In genomic region chr13:84588023-84588422, GRCh38 we compare ENCODE assay signal across 17 cellular contexts.
A peak's percentile ranks its signal among the peaks of the same experiment; 100 is the strongest.
DNase-seq lines count a peak whose midpoint lies in the region; ATAC-seq, FAIRE-seq and TF ChIP-seq lines count a peak whose summit lies in the region.
"Had no signal": no experiment of that assay in that cellular context is flagged by ENCODE, and none has a peak within 500 bp of the region (broad histone marks: within the 10 kb centered on the region; RNA-seq: fewer than 3 reads in every experiment).

No MANE protein-coding gene starts in this region.

- peak; percentile 55 for FAIRE-seq in islet of Langerhans (lab: Jason Lieb, UNC)
- FAIRE-seq: G401.6, GM12892, GM19239, H1 had no signal

- H3K27me3 ChIP-seq in HAP-1 (ENCODE audit: low read depth): no peaks in the 10 kb centered on the region

- no peaks in the 10 kb centered on the region for H3K36me3 ChIP-seq in HAP-1 (replicated peaks)

- intact Hi-C loops in MCF 10A (cut with micrococcal nuclease): no loop called here

- H3K4me3 ChIP-seq in HAP-1: no peak overlapping the region
- H3K4me3 ChIP-seq: GM23248 had no signal

- in situ Hi-C loops in HAP-1 (cut with MboI; ENCODE audit: low sequenced_read_pairs): no loop called here

- H3K36me3 Mint-ChIP-seq in mesothelial cell of epicardium: no peaks in the 10 kb centered on the region
- no peaks in the 10 kb centered on the region for H3K36me3 Mint-ChIP-seq in MCF 10A (ENCODE audit: insufficient read depth, unreplicated experiment)
- H3K36me3 Mint-ChIP-seq: CD4-positive, alpha-beta memory T cell had no signal

- no peak for ATAC-seq in GM18867 (IDR thresholded peaks at IDR 0.05; ENCODE audit: unreplicated experiment)

- H3K9me3 Mint-ChIP-seq in mesothelial cell of epicardium (no peaks in the 10 kb centered on the region), MCF 10A (ENCODE audit: unreplicated experiment) (no peaks in the 10 kb centered on the region)
- H3K9me3 Mint-ChIP-seq: H9 had no signal

- H3K4me1 ChIP-seq in HAP-1: no peaks in the 10 kb centered on the region
- H3K4me1 ChIP-seq: Caco-2 had no signal

- no peaks in the 10 kb centered on the region for H3K27me3 Mint-ChIP-seq in mesothelial cell of epicardium (ENCODE audit: low read depth)
- H3K27me3 Mint-ChIP-seq in MCF 10A (ENCODE audit: insufficient read depth, unreplicated experiment): no peaks in the 10 kb centered on the region
- H3K27me3 Mint-ChIP-seq: CD4-positive, alpha-beta memory T cell had no signal

- H3K27ac Mint-ChIP-seq in mesothelial cell of epicardium (peak overlapping the region; percentile 56), MCF 10A (ENCODE audit: low read depth, unreplicated experiment) (no peak overlapping the region)
- H3K27ac Mint-ChIP-seq: CD4-positive, alpha-beta memory T cell; H9 had no signal

- POLR2A ChIA-PET in HEK293T (lab: Yijun Ruan, JAX) (no interaction called here), MCF 10A (lab: Yijun Ruan, JAX) (no interaction called here)

- DNase-seq in HEK293T (ENCODE audit: extremely low spot score) (no peak), mesothelial cell of epicardium (ENCODE audit: low spot score in 2 of 2, unreplicated experiment in 2 of 2) (no peak), MCF 10A (ENCODE audit: unreplicated experiment) (no peak), HAP-1 (ENCODE audit: low spot score in 2 of 2) (no peak)
- DNase-seq: C1 segment of cervical spinal cord; Caco-2; CD4-positive, alpha-beta memory T cell; DMS153; DND-41; GM23248; H9 had no signal

- no peaks in the 10 kb centered on the region for H3K9me3 ChIP-seq in HAP-1
- H3K9me3 ChIP-seq: Caco-2 had no signal

- H3K4me3 Mint-ChIP-seq in mesothelial cell of epicardium (no peak overlapping the region), MCF 10A (ENCODE audit: unreplicated experiment) (no peak overlapping the region)
- H3K4me3 Mint-ChIP-seq: CD4-positive, alpha-beta memory T cell; H9 had no signal

- CTCF ChIA-PET in HEK293T (lab: Yijun Ruan, JAX) (no interaction called here), MCF 10A (lab: Yijun Ruan, JAX) (no interaction called here)

- TF ChIP-seq CTCF in mesothelial cell of epicardium (IDR thresholded peaks at IDR 0.05; ENCODE audit: unreplicated experiment) (no peak), MCF 10A (IDR thresholded peaks at IDR 0.05; ENCODE audit: unreplicated experiment) (no peak)

- no TSS peak for BruUV-seq in MCF 10A (replicated peaks; lab: Mats Ljungman, UMichigan)

- H3K4me1 Mint-ChIP-seq in mesothelial cell of epicardium: peaks cover 24% of the 10 kb centered on the region
- H3K4me1 Mint-ChIP-seq in MCF 10A (ENCODE audit: insufficient read depth, unreplicated experiment): peaks cover 4% of the 10 kb centered on the region
- H3K4me1 Mint-ChIP-seq: CD4-positive, alpha-beta memory T cell had no signal

TF ChIP-seq in HEK293T, 16 proteins besides CTCF, POLR2A, EP300 and RAD21:
- no peak for TF ChIP-seq FOXA1 (IDR thresholded peaks at IDR 0.05)
- TF ChIP-seq CTBP1 (IDR thresholded peaks at IDR 0.05; ENCODE audit: borderline replicate concordance): peak; percentile 80; the same call in 1 of the 2 replicates
- no peak for TF ChIP-seq FOXM1 (IDR thresholded peaks at IDR 0.05; ENCODE audit: borderline replicate concordance)
- TF ChIP-seq FOXK2 (IDR thresholded peaks at IDR 0.05): peak; percentile 52; the same call in 1 of the 2 replicates
- TF ChIP-seq LEF1 (IDR thresholded peaks at IDR 0.05; ENCODE audit: borderline replicate concordance): peak; percentile 92
- TF ChIP-seq ARNT (IDR thresholded peaks at IDR 0.05): peak; percentile 53; the same call in 1 of the 2 replicates
- TF ChIP-seq SUZ12 (IDR thresholded peaks at IDR 0.05): no peak
- no peak for TF ChIP-seq ELF4 (IDR thresholded peaks at IDR 0.05)
- no peak for TF ChIP-seq ZNF384 (IDR thresholded peaks at IDR 0.05)
- TF ChIP-seq NFRKB (IDR thresholded peaks at IDR 0.05): no peak
- TF ChIP-seq PKNOX1 (IDR thresholded peaks at IDR 0.05): peak; percentile 96
- TF ChIP-seq SP1 (IDR thresholded peaks at IDR 0.05): no peak
